Comparison of ENCODE assay signal across 22 cellular contexts in the genomic region with DNA sequence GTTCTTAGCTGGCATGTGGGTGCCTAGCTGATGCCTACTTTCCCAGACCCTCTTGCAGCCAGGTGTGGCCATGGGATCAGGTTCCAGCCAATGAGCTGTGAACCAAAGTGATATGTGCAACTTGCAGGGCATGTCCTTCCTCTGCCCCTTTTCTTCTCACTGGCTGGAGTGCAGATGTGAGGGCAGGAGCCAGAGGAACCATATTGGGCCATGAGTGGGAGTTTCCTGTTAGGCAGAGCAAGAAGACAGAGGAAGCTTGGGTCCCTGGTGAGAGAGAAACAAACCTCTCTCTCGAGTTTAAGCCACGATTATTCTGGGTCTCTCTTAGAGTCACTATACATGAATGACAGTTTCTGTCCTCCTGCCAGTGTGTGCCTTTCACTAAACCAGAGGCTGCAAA.
"Had no signal": no experiment of that assay in that cellular context is flagged by ENCODE, and none has a peak within 500 bp of the region (broad histone marks: within the 10 kb centered on the region; RNA-seq: fewer than 3 reads in every experiment).

No MANE protein-coding gene starts in this region.

- FAIRE-seq: endometrium had no signal

- H3K36me3 ChIP-seq: brain microvascular endothelial cell, heart right ventricle, neutrophil, ovary, tibial artery had no signal

- H3K4me3 ChIP-seq: heart right ventricle, ovary, tibial artery had no signal

- H3K9me3 ChIP-seq: neutrophil, ovary, tibial artery had no signal

- H3K27ac ChIP-seq: heart right ventricle, neutrophil, ovary, tibial artery had no signal

- DNase-seq: activated CD4-positive, alpha-beta T cell treated with anti-CD3 and anti-CD28 coated beads, Interleukin-2, amount 10 ng/mL, durations not matched to agents 7 days and 5 days; activated CD4-positive, CD25-positive, alpha-beta regulatory T cell treated with anti-CD3 and anti-CD28 coated beads, Interleukin-2, amount 50 U/mL, for 72 hours; activated CD8-positive, alpha-beta memory T cell treated with anti-CD3 and anti-CD28 coated beads, Interleukin-2, amount 10 ng/mL, durations not matched to agents 7 days and 5 days; activated CD8-positive, alpha-beta T cell treated with anti-CD3 and anti-CD28 coated beads for 36 hours; activated gamma-delta T cell; activated naive CD4-positive, alpha-beta T cell treated with anti-CD3 and anti-CD28 coated beads, Interleukin-2, amount 50 U/mL, for 16 hours; activated T-cell treated with anti-CD3 and anti-CD28 coated beads for 4 hours; aorta; caudate nucleus; effector CD4-positive, alpha-beta T cell; heart right ventricle; islet precursor cell; left cardiac atrium; naive thymus-derived CD4-positive, alpha-beta T cell; ovary; right cardiac atrium; stimulated activated naive CD8-positive, alpha-beta T cell treated with anti-CD3 and anti-CD28 coated beads, Interleukin-15, amount 100 ng/mL, for 72 hours; T-helper 17 cell; tibial artery had no signal

- ATAC-seq: activated CD8-positive, alpha-beta memory T cell treated with anti-CD3 and anti-CD28 coated beads, Interleukin-2, amount 10 ng/mL, durations not matched to agents 7 days and 5 days; activated CD8-positive, alpha-beta T cell treated with anti-CD3 and anti-CD28 coated beads for 36 hours; heart right ventricle; left cardiac atrium; naive thymus-derived CD4-positive, alpha-beta T cell; right cardiac atrium; stimulated activated naive CD8-positive, alpha-beta T cell treated with anti-CD3 and anti-CD28 coated beads, Interleukin-15, amount 100 ng/mL, for 72 hours; T-helper 17 cell had no signal

- H3K27me3 ChIP-seq: neutrophil, ovary, tibial artery had no signal
